Comparison of ENCODE assay signal across 8 cellular contexts in genomic region chr19:46861691-46862503, GRCh38. TPM values are rescaled to one million over a fixed set of nuclear protein-coding genes. Genes with fewer than 3 reads are reported as not detected.
A peak's percentile ranks its signal among the peaks of the same experiment; 100 is the strongest.
DNase-seq lines count a peak whose midpoint lies in the region; ATAC-seq and TF ChIP-seq lines count a peak whose summit lies in the region.

No MANE protein-coding gene starts in this region.

- TF ChIP-seq CTCF in Loucy (conservative IDR thresholded peaks at IDR 0.05; ENCODE audit: low read length) (no peak), cardiac fibroblast (IDR thresholded peaks at IDR 0.05; ENCODE audit: low read depth, low read length) (no peak), mucosa of descending colon (IDR thresholded peaks at IDR 0.05) (no peak)

- peaks cover 6% of the 10 kb centered on the region; the same call in 1 of the 2 replicates for H3F3A ChIP-seq in Loucy (ENCODE audit: low read depth)

- H3K36me3 ChIP-seq in Loucy (ENCODE audit: insufficient read depth, low read length) (no peaks in the 10 kb centered on the region), mucosa of descending colon (ENCODE audit: low read depth) (no peaks in the 10 kb centered on the region)

- H3K79me2 ChIP-seq in Loucy (ENCODE audit: insufficient read depth, low read length): peaks cover 64% of the 10 kb centered on the region

- peak overlapping the region; percentile 99 for H3K4me3 ChIP-seq in Loucy (ENCODE audit: low read length, poor library complexity, severe bottlenecking)
- H3K4me3 ChIP-seq in cardiac fibroblast (replicated peaks in 1 of 2; ENCODE audit: low read depth in 2 of 2, low read length in 2 of 2): peak overlapping the region; percentile 60 to 83
- H3K4me3 ChIP-seq in mucosa of descending colon: peak overlapping the region; percentile 83

- H3K9me2 ChIP-seq in Loucy (replicated peaks; ENCODE audit: low read depth, low read length): no peaks in the 10 kb centered on the region

- peak overlapping the region; percentile 77 for H3K9ac ChIP-seq in Loucy (ENCODE audit: low read depth, low read length, poor library complexity, severe bottlenecking)

- H4K20me1 ChIP-seq in Loucy (ENCODE audit: insufficient read depth, low read length, poor library complexity, severe bottlenecking): peaks cover 59% of the 10 kb centered on the region

- H3K9me3 ChIP-seq in Loucy (ENCODE audit: insufficient read depth, low read depth, low read length): no peaks in the 10 kb centered on the region
- no peaks in the 10 kb centered on the region for H3K9me3 ChIP-seq in mucosa of descending colon

- DNase-seq in DMS53 (lab: John Stamatoyannopoulos, UW): peak; percentile 55
- DNase-seq in DMS53 treated with DMSO at 0.1 percent for 48 hours (lab: John Stamatoyannopoulos, UW; ENCODE audit: unreplicated experiment): no peak
- peak; percentile 28 to 32 for DNase-seq in cardiac fibroblast (ENCODE audit: low read depth in 2 of 2)
- peak in 2 of 3 donors; percentile 32 to 52 for DNase-seq in mucosa of descending colon
- no peak for DNase-seq in NCI-H774 (lab: John Stamatoyannopoulos, UW)
- no peak for DNase-seq in HCEC 1CT

- H3K4me1 ChIP-seq in Loucy (ENCODE audit: insufficient read depth, low read length, poor library complexity, severe bottlenecking): peaks cover 47% of the 10 kb centered on the region
- peaks cover 43% of the 10 kb centered on the region for H3K4me1 ChIP-seq in mucosa of descending colon (ENCODE audit: low read depth)

- peak overlapping the region; percentile 97 for H3K4me2 ChIP-seq in Loucy (ENCODE audit: low read depth, low read length, poor library complexity, severe bottlenecking)

- no peak overlapping the region for H2AFZ ChIP-seq in Loucy (ENCODE audit: low read length)

- H3K27me3 ChIP-seq in Loucy (ENCODE audit: insufficient read depth, low read length, poor library complexity, severe bottlenecking): no peaks in the 10 kb centered on the region

- ATAC-seq in mucosa of descending colon (no peak), HG02970 (IDR thresholded peaks at IDR 0.05; ENCODE audit: low FRiP score, unreplicated experiment) (no peak)

- intact Hi-C loops in mucosa of descending colon (cut with DNase I, micrococcal nuclease): loop anchor here in 1 of 2 donors (10.0 kb wide), 1 partner anchor 83 kb away; no protein-coding TSS in a partner anchor

RNA-seq across cellular contexts. Expression of gene ARHGAP35, which starts 1.1 kb away (rescaled TPM):
- 10 to 100 TPM; 56.5 to 85.3 (median 82.7) TPM for total RNA-seq in mucosa of descending colon

RNA-seq across cellular contexts. Expression of gene AP2S1, which starts 11.3 kb away (rescaled TPM):
- 100 to 1,000 TPM in 2 of 3 donors, 10 to 100 TPM in 1; 90.8 to 141 (median 107) TPM for total RNA-seq in mucosa of descending colon

Comparison
In these comparisons a context has a peak if more than half of its experiments do, and no peak if none do; other contexts are left out.
1. DNase-seq: peak in DMS53 (single experiment), cardiac fibroblast (2 of 2) and mucosa of descending colon (2 of 3); none in DMS53 treated with DMSO at 0.1 percent for 48 hours (single experiment), NCI-H774 (single experiment) and HCEC 1CT (single experiment).
2. Peak in every context shown above with its lines, with median percentiles within 50 percentile points of each other: H3K4me3 ChIP-seq.